In the genomic region with DNA sequence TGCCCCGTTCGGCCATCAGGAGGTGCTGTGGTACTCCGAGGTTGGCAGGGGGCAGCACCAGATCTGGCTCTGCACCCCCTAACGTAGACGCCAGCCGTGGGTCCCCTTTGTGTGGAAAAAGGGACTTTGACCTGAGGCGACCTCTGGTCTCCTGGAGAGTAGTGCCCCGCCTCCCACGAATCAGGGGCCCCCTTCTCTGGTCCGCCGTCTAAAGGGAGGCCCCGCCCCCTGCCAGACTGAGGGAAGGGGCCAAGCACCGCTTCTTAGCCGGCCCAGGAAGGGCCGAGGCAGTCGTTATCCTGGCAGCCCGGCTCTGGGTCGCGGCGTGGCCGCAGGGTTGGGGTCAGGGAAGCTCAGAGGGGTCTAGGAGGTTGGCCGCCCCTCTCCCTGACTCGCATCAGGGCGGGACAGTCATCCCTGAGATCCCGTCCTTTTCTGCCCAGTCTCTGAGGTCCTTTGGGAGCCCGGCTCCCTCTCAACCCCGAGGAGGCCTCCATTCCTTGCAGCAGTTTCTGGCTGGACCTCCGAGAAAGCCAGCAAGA, we compare ENCODE assay signal across 8 cellular contexts. TPM values are rescaled to one million over a fixed set of nuclear protein-coding genes. Genes with fewer than 3 reads are reported as not detected.
DNase-seq lines count a peak whose midpoint lies in the region; TF ChIP-seq lines count a peak whose summit lies in the region.

No MANE protein-coding gene starts in this region.

- H4K20me1 ChIP-seq in OCI-LY7 (ENCODE audit: insufficient read depth, low read length) = no peaks in the 10 kb centered on the region

- no peaks in the 10 kb centered on the region for H3K27me3 ChIP-seq in neutrophil

- H2AFZ ChIP-seq in OCI-LY7 (ENCODE audit: low read length) = peak overlapping the region; percentile 59; the same call in 1 of the 2 replicates

- H3K9me3 ChIP-seq in OCI-LY7 (ENCODE audit: low read length) (no peaks in the 10 kb centered on the region), neutrophil (no peaks in the 10 kb centered on the region)

- H3K36me3 ChIP-seq in OCI-LY7 (ENCODE audit: insufficient read depth, low read length) (peaks cover 24% of the 10 kb centered on the region; the same call in 1 of the 2 replicates), neutrophil (peaks cover 6% of the 10 kb centered on the region)

- DNase-seq in NCI-H2171 treated with DMSO at 0.1 percent for 48 hours (lab: John Stamatoyannopoulos, UW) (peak; percentile 46), NCI-H2171 (lab: John Stamatoyannopoulos, UW) (no peak), OCI-LY7 (ENCODE audit: low spot score) (no peak), epithelial cell of proximal tubule (ENCODE audit: low read depth) (no peak), HuH-7.5 (ENCODE audit: low spot score) (no peak), A172 (ENCODE audit: low spot score) (no peak), HK-2 (ENCODE audit: unreplicated experiment) (no peak)

- no TSS peak for BruUV-seq in OCI-LY7 (replicated peaks; lab: Mats Ljungman, UMichigan)

- H3K79me2 ChIP-seq in OCI-LY7 (ENCODE audit: insufficient read depth, low read depth, low read length) = peaks cover 3% of the 10 kb centered on the region; the same call in 1 of the 2 replicates

- peak overlapping the region; percentile 73 for H3K4me2 ChIP-seq in OCI-LY7 (ENCODE audit: low read length)

- no peaks in the 10 kb centered on the region for H3K9me2 ChIP-seq in OCI-LY7 (ENCODE audit: insufficient read depth, low read length)

- CTCF ChIA-PET in OCI-LY7 (lab: Charles Lee; ENCODE audit: unreplicated experiment) = no interaction called here

- no peak overlapping the region for H3K27ac ChIP-seq in OCI-LY7 (ENCODE audit: low read depth, low read length, poor library complexity, severe bottlenecking)
- peak overlapping the region; percentile 95 for H3K27ac ChIP-seq in neutrophil

- peaks cover 43% of the 10 kb centered on the region for H3K4me1 ChIP-seq in OCI-LY7 (ENCODE audit: insufficient read depth, low read length, poor library complexity, severe bottlenecking)
- peaks cover 85 to 94% of the 10 kb centered on the region in 2 experiments for H3K4me1 ChIP-seq in neutrophil (ENCODE audit: control insufficient read depth in 1 of 2, insufficient read depth in 1 of 2, low read depth in 1 of 2, low read length in 1 of 2)

- H3K4me3 ChIP-seq in OCI-LY7 (ENCODE audit: low read depth, low read length, poor library complexity, severe bottlenecking) (peak overlapping the region; percentile 72), epithelial cell of proximal tubule (ENCODE audit: low read depth, low read length) (peak overlapping the region; percentile 89), neutrophil (ENCODE audit: low read depth in 1 of 2, low read length in 1 of 2) (peak overlapping the region; percentile 72 to 77)

- intact Hi-C loops in OCI-LY7 (cut with micrococcal nuclease; ENCODE audit: unreplicated experiment) = loop anchor here (5.0 kb wide), 1 partner anchor 95 kb away; no protein-coding TSS in a partner anchor

- TF ChIP-seq CTCF in OCI-LY7 (conservative IDR thresholded peaks at IDR 0.05; ENCODE audit: low read length) (peak; percentile 75), epithelial cell of proximal tubule (conservative IDR thresholded peaks at IDR 0.05; ENCODE audit: low read depth, low read length) (peak; percentile 57), neutrophil (IDR thresholded peaks at IDR 0.05) (peak; percentile 26)

- POLR2A ChIA-PET in OCI-LY7 (lab: Charles Lee) = no interaction called here

RNA-seq across cellular contexts. Expression of a gene that starts 0.6 kb away (rescaled TPM):
- total RNA-seq in OCI-LY7 (2014; rRNA removed; shearing (Covaris generic)) = 15.3 and 19.7 TPM in 2 replicates
- total RNA-seq in OCI-LY7 (2022) = 7.6 and 7.7 TPM in 2 replicates
- 123 and 145 TPM in 2 replicates for total RNA-seq in epithelial cell of proximal tubule
- total RNA-seq in A172 (2014; rRNA removed; shearing (Covaris generic)) = 113 TPM in 2 replicates

RNA-seq across cellular contexts. Expression of a gene that starts 6.1 kb away (rescaled TPM):
- 24.5 and 26.9 TPM in 2 replicates for total RNA-seq in OCI-LY7 (2014; rRNA removed; shearing (Covaris generic))
- total RNA-seq in OCI-LY7 (2022) = 20.2 and 20.4 TPM in 2 replicates
- total RNA-seq in epithelial cell of proximal tubule = 39.8 and 46.6 TPM in 2 replicates
- 30.6 and 34.3 TPM in 2 replicates for total RNA-seq in A172 (2014; rRNA removed; shearing (Covaris generic))

RNA-seq across cellular contexts. Expression of a gene that starts 18.5 kb away (rescaled TPM):
- total RNA-seq in OCI-LY7 (2014; rRNA removed; shearing (Covaris generic)) = 0.85 and 2.8 TPM in 2 replicates
- total RNA-seq in OCI-LY7 (2022) = 0.33 and 0.36 TPM in 2 replicates
- total RNA-seq in epithelial cell of proximal tubule = 1.3 and 2.2 TPM in 2 replicates
- total RNA-seq in A172 (2014; rRNA removed; shearing (Covaris generic)) = 0.72 and 2.3 TPM in 2 replicates

RNA-seq across cellular contexts. Expression of a gene that starts 18.7 kb away (rescaled TPM):
- total RNA-seq in OCI-LY7 (2014; rRNA removed; shearing (Covaris generic)) = 35.8 and 36.0 TPM in 2 replicates
- total RNA-seq in OCI-LY7 (2022) (33.0 and 33.9 TPM in 2 replicates), epithelial cell of proximal tubule (27.0 and 31.5 TPM in 2 replicates)
- total RNA-seq in A172 (2014; rRNA removed; shearing (Covaris generic)) = 12.9 and 16.9 TPM in 2 replicates

RNA-seq across cellular contexts. Expression of a gene that starts 22.7 kb away (rescaled TPM):
- 1.2 and 2.7 TPM in 2 replicates for total RNA-seq in OCI-LY7 (2014; rRNA removed; shearing (Covaris generic))
- total RNA-seq in OCI-LY7 (2022) (3.5 and 4.4 TPM in 2 replicates), epithelial cell of proximal tubule (7.8 and 8.8 TPM in 2 replicates)
- total RNA-seq in A172 (2014; rRNA removed; shearing (Covaris generic)) = 7.5 and 9.7 TPM in 2 replicates
